In genomic region chr1:1200876-1201810, GRCh38 we compare ENCODE assay signal across 9 cellular contexts. TPM values are rescaled to one million over a fixed set of nuclear protein-coding genes. Genes with fewer than 3 reads are reported as not detected.
DNase-seq lines count a peak whose midpoint lies in the region; ATAC-seq, FAIRE-seq and TF ChIP-seq lines count a peak whose summit lies in the region.
"Had no signal": no experiment of that assay in that cellular context is flagged by ENCODE, and none has a peak within 500 bp of the region (broad histone marks: within the 10 kb centered on the region; RNA-seq: fewer than 3 reads in every experiment).

No MANE protein-coding gene starts in this region.

- H3K36me3 Mint-ChIP-seq in neural progenitor cell, result no peaks in the 10 kb centered on the region

- H3K36me3 ChIP-seq in endothelial cell of umbilical vein (ENCODE audit: control insufficient read depth in 2 of 2, extremely low read depth in 1 of 2, insufficient read depth in 2 of 2, low read length in 2 of 2), result no peaks in the 10 kb centered on the region
- H3K36me3 ChIP-seq in neural progenitor cell, result no peaks in the 10 kb centered on the region
- no peaks in the 10 kb centered on the region for H3K36me3 ChIP-seq in stomach

- intact Hi-C loops in endothelial cell of umbilical vein (cut with micrococcal nuclease) (no loop called here), stomach (cut with DNase I; ENCODE audit: low total_unique reads) (no loop called here)

- H3K4me1 ChIP-seq in endothelial cell of umbilical vein (ENCODE audit: control insufficient read depth, extremely low read depth, insufficient read depth, low read length) (no peaks in the 10 kb centered on the region), neural progenitor cell (peaks cover 3% of the 10 kb centered on the region), stomach (peaks cover 13 to 24% (median 17%) of the 10 kb centered on the region in 4 donors)

- no peak for TF ChIP-seq CTCF in endothelial cell of umbilical vein (IDR thresholded peaks at IDR 0.05; ENCODE audit: extremely low read depth in 1 of 2, insufficient read depth in 1 of 2, low read depth in 1 of 2, low read length in 2 of 2)
- TF ChIP-seq CTCF in neural progenitor cell (IDR thresholded peaks at IDR 0.05), result no peak
- no peak for TF ChIP-seq CTCF in stomach (IDR thresholded peaks at IDR 0.05)

- H3K79me2 ChIP-seq in endothelial cell of umbilical vein (ENCODE audit: control insufficient read depth, insufficient read depth, low read length) (no peaks in the 10 kb centered on the region), neural progenitor cell (ENCODE audit: low read depth) (no peaks in the 10 kb centered on the region)

- H3K4me3 ChIP-seq in endothelial cell of umbilical vein (replicated peaks in 1 of 3; ENCODE audit: insufficient read depth in 1 of 3, low read depth in 1 of 3, low read length in 3 of 3), result peak overlapping the region in 1 of 3 experiments; percentile 26
- peak overlapping the region; percentile 64 for H3K4me3 ChIP-seq in neural progenitor cell
- peak overlapping the region; percentile 47 to 53 (median 50) for H3K4me3 ChIP-seq in stomach

- H3F3A ChIP-seq in neural progenitor cell (ENCODE audit: low read depth), result peaks cover 7% of the 10 kb centered on the region

- H3K9me3 ChIP-seq in endothelial cell of umbilical vein (replicated peaks; ENCODE audit: control insufficient read depth, insufficient read depth, low read length) (no peaks in the 10 kb centered on the region), neural progenitor cell (ENCODE audit: low read depth) (no peaks in the 10 kb centered on the region), stomach (no peaks in the 10 kb centered on the region)

- no peak for ATAC-seq in HG03342 (IDR thresholded peaks at IDR 0.05; ENCODE audit: unreplicated experiment)

- dilution Hi-C loops in endothelial cell of umbilical vein (cut with MboI; ENCODE audit: extremely low pct_ligation_motif_present, low sequenced_read_pairs), result no loop called here

- no peaks in the 10 kb centered on the region for H4K20me1 ChIP-seq in endothelial cell of umbilical vein (replicated peaks; ENCODE audit: control insufficient read depth, extremely low read depth, insufficient read depth, low read length)
- H4K20me1 ChIP-seq in neural progenitor cell (ENCODE audit: low read depth), result no peaks in the 10 kb centered on the region

- peaks cover 1 to 6% of the 10 kb centered on the region in 2 experiments for H3K27me3 ChIP-seq in endothelial cell of umbilical vein (ENCODE audit: control insufficient read depth in 2 of 2, insufficient read depth in 2 of 2, low read length in 2 of 2)
- peaks cover 60% of the 10 kb centered on the region for H3K27me3 ChIP-seq in neural progenitor cell
- H3K27me3 ChIP-seq in stomach, result peaks cover 3 to 63% (median 42%) of the 10 kb centered on the region in 3 donors

- H3K9me1 ChIP-seq in endothelial cell of umbilical vein (replicated peaks; ENCODE audit: control insufficient read depth, extremely low read depth, insufficient read depth, low read length), result no peaks in the 10 kb centered on the region

- no peak overlapping the region for H3K27ac ChIP-seq in endothelial cell of umbilical vein (ENCODE audit: insufficient read depth, low read depth, low read length)
- no peak overlapping the region for H3K27ac ChIP-seq in neural progenitor cell
- peak overlapping the region in 3 of 5 donors; percentile 6 to 60 (median 9) for H3K27ac ChIP-seq in stomach

- H3K27me3 Mint-ChIP-seq in neural progenitor cell (ENCODE audit: insufficient read depth, low read depth), result peaks cover 4% of the 10 kb centered on the region

- H3K4me1 Mint-ChIP-seq in neural progenitor cell, result peaks cover 6% of the 10 kb centered on the region

- no peak overlapping the region for H3K9ac ChIP-seq in endothelial cell of umbilical vein (replicated peaks; ENCODE audit: extremely low read depth, insufficient read depth, low read length)
- no peak overlapping the region for H3K9ac ChIP-seq in neural progenitor cell

- H3K9me3 Mint-ChIP-seq in neural progenitor cell, result no peaks in the 10 kb centered on the region

- H3K4me2 ChIP-seq in endothelial cell of umbilical vein (ENCODE audit: insufficient read depth, low read length), result no peak overlapping the region
- peak overlapping the region; percentile 89 for H3K4me2 ChIP-seq in neural progenitor cell

- CTCF ChIA-PET in endothelial cell of umbilical vein (lab: Charles Lee), result no interaction called here

- no peak for DNase-seq in GM12892 (ENCODE audit: insufficient read length)
- DNase-seq in NCI-H1105 (lab: John Stamatoyannopoulos, UW), result peak; percentile 23
- DNase-seq in activated CD8-positive, alpha-beta memory T cell treated with anti-CD3 and anti-CD28 coated beads for 1 hour (ENCODE audit: extremely low read depth in 1 of 2, low read depth in 1 of 2), result peak; percentile 74 to 85
- DNase-seq in endothelial cell of umbilical vein (ENCODE audit: low read depth, low spot score), result peak; percentile 10
- DNase-seq in neural progenitor cell (ENCODE audit: low spot score), result peak; percentile 72
- DNase-seq in stomach, result peak; percentile 49
- DNase-seq in cerebellum (ENCODE audit: low spot score), result no peak

- POLR2A ChIA-PET in endothelial cell of umbilical vein (lab: Charles Lee), result interaction anchor here (0.5 kb wide), 1 partner anchor 15 kb away, joined by 3 read pairs; no protein-coding TSS in a partner anchor

- FAIRE-seq in GM12892 (lab: Jason Lieb, UNC) (peak; percentile 5), endothelial cell of umbilical vein (lab: Jason Lieb, UNC) (no peak)

- H2AFZ ChIP-seq in endothelial cell of umbilical vein (ENCODE audit: low read depth, low read length) (peak overlapping the region; percentile 44), neural progenitor cell (replicated peaks) (peak overlapping the region; percentile 32)

- 1 to 9% (median 2%) methylated on average over 13 to 109 of the region's 109 CpGs for WGBS in stomach, 5 donors

- no TSS peak for BruUV-seq in endothelial cell of umbilical vein (replicated peaks; lab: Mats Ljungman, UMichigan)

- no peak overlapping the region for H3K4me3 Mint-ChIP-seq in neural progenitor cell

- TF ChIP-seq EP300 in stomach (IDR thresholded peaks at IDR 0.05), result no peak

- H3K27ac Mint-ChIP-seq in neural progenitor cell, result no peak overlapping the region

- TF ChIP-seq POLR2A in GM12892 (IDR thresholded peaks at IDR 0.05; ENCODE audit: low read depth, low read length) (no peak), endothelial cell of umbilical vein (IDR thresholded peaks at IDR 0.05; ENCODE audit: low read depth, low read length) (no peak), stomach (IDR thresholded peaks at IDR 0.05) (no peak)

RNA-seq across cellular contexts. Expression of gene TNFRSF18, which starts 5.2 kb away (rescaled TPM):
- polyA plus RNA-seq in GM12892 (2012; ENCODE audit: missing spikeins), result 3.6 TPM
- total RNA-seq in endothelial cell of umbilical vein, result not detected in 2 replicates
- polyA plus RNA-seq in endothelial cell of umbilical vein, result not detected in 2 replicates
- 0.10 TPM in 1 of 2 replicates, not detected in the other for polyA plus RNA-seq in endothelial cell of umbilical vein (2011; cell fraction: cytosol; rRNA removed)
- not detected in 2 replicates for polyA plus RNA-seq in endothelial cell of umbilical vein (2011; cell fraction: nucleus; rRNA removed)
- polyA plus RNA-seq in endothelial cell of umbilical vein (2012), result not detected in 2 replicates
- polyA minus RNA-seq in endothelial cell of umbilical vein, result not detected in 2 replicates
- polyA minus RNA-seq in endothelial cell of umbilical vein (2011; cell fraction: cytosol; rRNA and poly(A)+ RNA removed), result not detected
- polyA minus RNA-seq in endothelial cell of umbilical vein (2011; cell fraction: nucleus; rRNA and poly(A)+ RNA removed), result not detected in 2 replicates
- not detected in 2 replicates for total RNA-seq in neural progenitor cell (ENCODE audit: low replicate concordance)
- 10 to 100 TPM in 1 of 5 donors, 1 to 10 TPM in 1, not detected in 3; 1.7 to 11.9 TPM for total RNA-seq in stomach
- 1 to 10 TPM in 1 of 3 donors, under 1 TPM in 1, not detected in 1; 0.37 to 3.6 TPM for polyA plus RNA-seq in stomach
- total RNA-seq in cerebellum, result not detected
- total RNA-seq: SK-MEL-5 had no signal

RNA-seq across cellular contexts. Expression of gene TNFRSF4, which starts 12.8 kb away (rescaled TPM):
- 2.9 TPM for polyA plus RNA-seq in GM12892 (2012; ENCODE audit: missing spikeins)
- 0.62 and 1.5 TPM in 2 replicates for total RNA-seq in endothelial cell of umbilical vein
- 0.55 and 1.4 TPM in 2 replicates for polyA plus RNA-seq in endothelial cell of umbilical vein
- 0.34 and 0.48 TPM in 2 replicates for polyA plus RNA-seq in endothelial cell of umbilical vein (2011; cell fraction: cytosol; rRNA removed)
- 0.79 and 0.94 TPM in 2 replicates for polyA plus RNA-seq in endothelial cell of umbilical vein (2011; cell fraction: nucleus; rRNA removed)
- 0.82 and 1.4 TPM in 2 replicates for polyA plus RNA-seq in endothelial cell of umbilical vein (2012)
- 0.25 TPM in 1 of 2 replicates, not detected in the other for polyA minus RNA-seq in endothelial cell of umbilical vein
- not detected for polyA minus RNA-seq in endothelial cell of umbilical vein (2011; cell fraction: cytosol; rRNA and poly(A)+ RNA removed)
- polyA minus RNA-seq in endothelial cell of umbilical vein (2011; cell fraction: nucleus; rRNA and poly(A)+ RNA removed), result 0.24 and 0.58 TPM in 2 replicates
- 0.09 TPM in 1 of 2 replicates, not detected in the other for total RNA-seq in neural progenitor cell (ENCODE audit: low replicate concordance)
- total RNA-seq in stomach, result under 1 TPM in 1 of 5 donors, not detected in 4; 0.55 TPM
- polyA plus RNA-seq in stomach, result 1 to 10 TPM; 1.7 to 4.5 (median 4.2) TPM
- total RNA-seq in cerebellum, result not detected
- total RNA-seq: SK-MEL-5 had no signal

RNA-seq across cellular contexts. Expression of gene TTLL10, which starts 27.5 kb away (rescaled TPM):
- polyA plus RNA-seq in GM12892 (2012; ENCODE audit: missing spikeins), result not detected
- not detected in 2 replicates for total RNA-seq in endothelial cell of umbilical vein
- polyA plus RNA-seq in endothelial cell of umbilical vein, result not detected in 2 replicates
- polyA plus RNA-seq in endothelial cell of umbilical vein (2011; cell fraction: cytosol; rRNA removed), result not detected in 2 replicates
- polyA plus RNA-seq in endothelial cell of umbilical vein (2011; cell fraction: nucleus; rRNA removed), result not detected in 2 replicates
- polyA plus RNA-seq in endothelial cell of umbilical vein (2012), result not detected in 2 replicates
- polyA minus RNA-seq in endothelial cell of umbilical vein, result not detected in 2 replicates
- polyA minus RNA-seq in endothelial cell of umbilical vein (2011; cell fraction: cytosol; rRNA and poly(A)+ RNA removed), result not detected
- polyA minus RNA-seq in endothelial cell of umbilical vein (2011; cell fraction: nucleus; rRNA and poly(A)+ RNA removed), result not detected in 2 replicates
- total RNA-seq in neural progenitor cell (ENCODE audit: low replicate concordance), result 0.22 TPM in 1 of 2 replicates, not detected in the other
- total RNA-seq in stomach, result 1 to 10 TPM in 1 of 5 donors, not detected in 4; 6.4 TPM
- polyA plus RNA-seq in stomach, result under 1 TPM in 2 of 3 donors, not detected in 1; 0.13 to 0.46 TPM
- total RNA-seq in cerebellum, result 0.18 TPM
- total RNA-seq: SK-MEL-5 had no signal

RNA-seq across cellular contexts. Expression of gene SDF4, which starts 30.7 kb away (rescaled TPM):
- 32.3 TPM for polyA plus RNA-seq in GM12892 (2012; ENCODE audit: missing spikeins)
- 171 and 185 TPM in 2 replicates for total RNA-seq in endothelial cell of umbilical vein
- 156 and 175 TPM in 2 replicates for polyA plus RNA-seq in endothelial cell of umbilical vein
- polyA plus RNA-seq in endothelial cell of umbilical vein (2011; cell fraction: cytosol; rRNA removed), result 137 and 172 TPM in 2 replicates
- polyA plus RNA-seq in endothelial cell of umbilical vein (2011; cell fraction: nucleus; rRNA removed), result 112 and 136 TPM in 2 replicates
- polyA plus RNA-seq in endothelial cell of umbilical vein (2012), result 125 and 164 TPM in 2 replicates
- polyA minus RNA-seq in endothelial cell of umbilical vein, result 70.7 and 74.9 TPM in 2 replicates
- 41.6 TPM for polyA minus RNA-seq in endothelial cell of umbilical vein (2011; cell fraction: cytosol; rRNA and poly(A)+ RNA removed)
- 20.6 and 42.2 TPM in 2 replicates for polyA minus RNA-seq in endothelial cell of umbilical vein (2011; cell fraction: nucleus; rRNA and poly(A)+ RNA removed)
- 16.6 and 43.4 TPM in 2 replicates for total RNA-seq in neural progenitor cell (ENCODE audit: low replicate concordance)
- total RNA-seq in stomach, result 100 to 1,000 TPM in 2 of 5 donors, 10 to 100 TPM in 3; 50.3 to 404 (median 65.3) TPM
- 10 to 100 TPM; 50.4 to 83.6 (median 61.9) TPM for polyA plus RNA-seq in stomach
- 22.1 TPM for total RNA-seq in cerebellum

RNA-seq across cellular contexts. Expression of gene B3GALT6, which starts 30.9 kb away (rescaled TPM):
- polyA plus RNA-seq in GM12892 (2012; ENCODE audit: missing spikeins), result 3.6 TPM
- total RNA-seq in endothelial cell of umbilical vein, result 24.4 and 24.6 TPM in 2 replicates
- polyA plus RNA-seq in endothelial cell of umbilical vein, result 34.1 and 43.3 TPM in 2 replicates
- 15.6 and 21.3 TPM in 2 replicates for polyA plus RNA-seq in endothelial cell of umbilical vein (2011; cell fraction: cytosol; rRNA removed)
- 7.6 and 9.3 TPM in 2 replicates for polyA plus RNA-seq in endothelial cell of umbilical vein (2011; cell fraction: nucleus; rRNA removed)
- polyA plus RNA-seq in endothelial cell of umbilical vein (2012), result 16.1 and 17.4 TPM in 2 replicates
- 10.3 and 11.5 TPM in 2 replicates for polyA minus RNA-seq in endothelial cell of umbilical vein
- polyA minus RNA-seq in endothelial cell of umbilical vein (2011; cell fraction: cytosol; rRNA and poly(A)+ RNA removed), result 12.8 TPM
- polyA minus RNA-seq in endothelial cell of umbilical vein (2011; cell fraction: nucleus; rRNA and poly(A)+ RNA removed), result 5.2 and 8.3 TPM in 2 replicates
- total RNA-seq in neural progenitor cell (ENCODE audit: low replicate concordance), result 15.8 and 32.4 TPM in 2 replicates
- 10 to 100 TPM in 1 of 5 donors, 1 to 10 TPM in 3, not detected in 1; 1.8 to 13.8 (median 8.1) TPM for total RNA-seq in stomach
- 1 to 10 TPM; 3.7 to 9.7 (median 6.7) TPM for polyA plus RNA-seq in stomach
- total RNA-seq in cerebellum, result 15.2 TPM

Comparison
In these comparisons a context has a peak if more than half of its experiments do, and no peak if none do; other contexts are left out.
1. DNase-seq: peak in NCI-H1105 (single experiment), activated CD8-positive, alpha-beta memory T cell treated with anti-CD3 and anti-CD28 coated beads for 1 hour (2 of 2), endothelial cell of umbilical vein (single experiment), neural progenitor cell (single experiment) and stomach (single experiment); none in GM12892 (single experiment) and cerebellum (single experiment).
2. H3K27ac ChIP-seq: peak in stomach (3 of 5); none in endothelial cell of umbilical vein (single experiment) and neural progenitor cell (single experiment).